Comparison of ENCODE assay signal across 1 cellular context in the genomic region with DNA sequence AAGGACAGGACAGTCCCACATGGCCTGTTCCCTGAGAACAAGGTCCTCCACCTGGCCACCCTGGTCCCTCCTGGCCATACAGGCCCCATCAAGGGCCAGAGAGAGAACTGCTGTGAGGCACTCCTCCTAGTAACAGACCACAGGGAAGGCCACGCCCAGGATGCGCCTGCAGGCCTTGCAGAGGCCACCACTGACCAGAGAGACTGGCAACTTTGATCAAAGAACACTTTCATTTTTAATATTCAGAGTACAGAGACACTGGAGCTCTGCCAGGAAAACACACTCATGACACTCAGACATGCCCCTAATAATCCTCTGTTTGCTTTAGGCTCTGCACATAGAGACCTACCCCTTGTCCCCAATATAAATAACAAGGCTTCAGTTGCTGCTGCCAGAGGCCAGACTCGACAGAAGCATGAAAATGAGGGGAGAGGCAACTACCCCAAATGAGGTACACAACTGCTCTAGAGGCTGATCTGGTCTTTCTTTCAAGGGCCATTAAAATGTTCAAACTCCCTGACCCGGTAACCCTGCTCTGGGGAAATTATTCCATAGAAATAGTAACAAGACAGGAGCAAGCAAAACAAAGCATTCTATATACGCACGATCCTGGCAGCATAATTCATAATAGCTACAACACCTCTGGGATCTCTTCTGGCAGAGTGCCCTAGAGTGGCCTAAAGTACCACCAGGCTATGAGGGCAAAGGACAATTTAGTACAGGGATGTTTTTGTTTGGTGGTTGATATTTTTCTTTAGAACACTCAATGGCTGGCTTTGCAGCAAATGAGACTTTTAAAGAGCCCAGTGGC.
TF ChIP-seq lines count a peak whose summit lies in the region.

No MANE protein-coding gene starts in this region.

TF ChIP-seq in IMR-90, 13 proteins besides CTCF, POLR2A, EP300 and RAD21:
- TF ChIP-seq NFE2L2 (IDR thresholded peaks at IDR 0.05; ENCODE audit: low read depth, low read length) (no peak), FOS (IDR thresholded peaks at IDR 0.05; ENCODE audit: low read depth, low read length) (no peak), MAZ (IDR thresholded peaks at IDR 0.05; ENCODE audit: borderline replicate concordance, low read depth, low read length) (no peak), CEBPB (IDR thresholded peaks at IDR 0.05; ENCODE audit: low read depth, low read length) (no peak), MXI1 (IDR thresholded peaks at IDR 0.05; ENCODE audit: borderline replicate concordance, low read depth, low read length) (no peak), RCOR1 (IDR thresholded peaks at IDR 0.05; ENCODE audit: insufficient replicate concordance, low read length) (no peak), SMC3 (IDR thresholded peaks at IDR 0.05; ENCODE audit: low read depth, low read length) (no peak), CHD1 (IDR thresholded peaks at IDR 0.05; ENCODE audit: low read depth, low read length) (no peak), RFX5 (IDR thresholded peaks at IDR 0.05; ENCODE audit: low read depth, low read length) (no peak), MAFK (IDR thresholded peaks at IDR 0.05; ENCODE audit: low read depth, low read length) (no peak), BHLHE40 (IDR thresholded peaks at IDR 0.05; ENCODE audit: low read depth, low read length) (no peak)
- TF ChIP-seq, protein P1, sequence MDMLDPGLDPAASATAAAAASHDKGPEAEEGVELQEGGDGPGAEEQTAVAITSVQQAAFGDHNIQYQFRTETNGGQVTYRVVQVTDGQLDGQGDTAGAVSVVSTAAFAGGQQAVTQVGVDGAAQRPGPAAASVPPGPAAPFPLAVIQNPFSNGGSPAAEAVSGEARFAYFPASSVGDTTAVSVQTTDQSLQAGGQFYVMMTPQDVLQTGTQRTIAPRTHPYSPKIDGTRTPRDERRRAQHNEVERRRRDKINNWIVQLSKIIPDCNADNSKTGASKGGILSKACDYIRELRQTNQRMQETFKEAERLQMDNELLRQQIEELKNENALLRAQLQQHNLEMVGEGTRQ (IDR thresholded peaks at IDR 0.05; ENCODE audit: low read depth, low read length), result no peak
- TF ChIP-seq, protein P2, sequence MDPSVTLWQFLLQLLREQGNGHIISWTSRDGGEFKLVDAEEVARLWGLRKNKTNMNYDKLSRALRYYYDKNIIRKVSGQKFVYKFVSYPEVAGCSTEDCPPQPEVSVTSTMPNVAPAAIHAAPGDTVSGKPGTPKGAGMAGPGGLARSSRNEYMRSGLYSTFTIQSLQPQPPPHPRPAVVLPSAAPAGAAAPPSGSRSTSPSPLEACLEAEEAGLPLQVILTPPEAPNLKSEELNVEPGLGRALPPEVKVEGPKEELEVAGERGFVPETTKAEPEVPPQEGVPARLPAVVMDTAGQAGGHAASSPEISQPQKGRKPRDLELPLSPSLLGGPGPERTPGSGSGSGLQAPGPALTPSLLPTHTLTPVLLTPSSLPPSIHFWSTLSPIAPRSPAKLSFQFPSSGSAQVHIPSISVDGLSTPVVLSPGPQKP (IDR thresholded peaks at IDR 0.05; ENCODE audit: borderline replicate concordance, low read depth, low read length), result no peak
TF ChIP-seq in IMR-90: peak in this region for 0.
